In the genomic region with DNA sequence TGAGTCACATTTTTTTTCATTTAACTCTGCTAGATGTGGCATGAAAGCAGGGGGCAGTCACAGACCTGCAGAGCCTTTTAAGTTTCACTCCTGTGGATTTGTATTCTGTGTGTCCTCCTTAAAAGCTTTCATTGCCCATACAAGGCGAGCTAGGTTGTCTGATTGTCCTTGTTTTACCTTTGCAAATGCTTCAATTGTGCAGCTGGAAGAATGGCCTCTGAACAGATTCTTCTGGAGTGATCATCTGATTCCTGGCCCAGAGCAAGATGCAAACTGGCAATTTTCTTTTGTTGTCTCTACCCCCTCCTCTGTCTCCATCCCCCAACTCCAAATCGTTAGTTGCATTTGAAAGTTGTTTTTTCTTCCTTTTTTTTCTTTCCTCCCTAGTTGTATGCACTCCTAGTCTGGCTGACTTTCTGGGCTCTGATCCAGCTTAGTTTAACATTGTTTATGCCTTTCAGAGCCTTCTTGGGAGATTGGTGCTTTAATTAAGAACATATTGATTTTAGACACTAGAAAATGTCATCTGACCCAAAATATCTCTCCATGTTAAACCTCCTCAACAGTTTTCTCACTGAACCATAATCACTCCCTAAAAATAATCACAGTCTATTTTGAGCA, we compare ENCODE assay signal across 9 cellular contexts.
DNase-seq lines count a peak whose midpoint lies in the region; ATAC-seq and TF ChIP-seq lines count a peak whose summit lies in the region.
"Had no signal": no experiment of that assay in that cellular context is flagged by ENCODE, and none has a peak within 500 bp of the region (broad histone marks: within the 10 kb centered on the region; RNA-seq: fewer than 3 reads in every experiment).

No MANE protein-coding gene starts in this region.

- CTCF ChIA-PET in SK-N-SH (lab: Yijun Ruan, JAX) = interaction anchor here (1.7 to 4.0 kb wide), 4 partner anchors 18 to 505 kb away, joined by 4 to 29 read pairs (median 6); no protein-coding TSS in a partner anchor
- CTCF ChIA-PET in Caco-2 (lab: Charles Lee) = interaction anchor here (0.6 kb wide), 1 partner anchor 96 kb away, joined by 5 read pairs; no protein-coding TSS in a partner anchor

- peak overlapping the region; percentile 38; the same call in 1 of the 2 replicates for H3K4me2 ChIP-seq in SK-N-SH

- peaks cover 18% of the 10 kb centered on the region for H3F3A ChIP-seq in SK-N-SH (replicated peaks; ENCODE audit: insufficient read depth)

- peak overlapping the region in 1 of 2 experiments; percentile 7; a peak in 2 of 4 replicates for H3K4me3 ChIP-seq in SK-N-SH (ENCODE audit: low read depth in 2 of 2, low read length in 1 of 2)
- no peak overlapping the region for H3K4me3 ChIP-seq in right cardiac atrium (ENCODE audit: low read length)
- no peak overlapping the region for H3K4me3 ChIP-seq in stomach
- H3K4me3 ChIP-seq in Caco-2 (ENCODE audit: low read depth, low read length) = no peak overlapping the region

- intact Hi-C loops in right cardiac atrium (cut with DNase I) (no loop called here), stomach (cut with DNase I; ENCODE audit: low total_unique reads) (no loop called here), CD14-positive monocyte (cut with micrococcal nuclease) (no loop called here), Caco-2 (cut with micrococcal nuclease; ENCODE audit: unreplicated experiment) (no loop called here)

- BruUV-seq in Caco-2 (replicated peaks; lab: Mats Ljungman, UMichigan) = no TSS peak

- no peaks in the 10 kb centered on the region for H4K20me1 ChIP-seq in SK-N-SH (ENCODE audit: insufficient read depth)

- TF ChIP-seq POLR2A in stomach (IDR thresholded peaks at IDR 0.05) = no peak

- H3K27ac Mint-ChIP-seq in HFFc6 = no peak overlapping the region
- peak overlapping the region in 1 of 7 donors; percentile 41 for H3K27ac Mint-ChIP-seq in CD14-positive monocyte
- no peak overlapping the region for H3K27ac Mint-ChIP-seq in Caco-2 (ENCODE audit: unreplicated experiment)

- H3K36me3 Mint-ChIP-seq in HFFc6 (ENCODE audit: low read depth) = no peaks in the 10 kb centered on the region
- no peaks in the 10 kb centered on the region for H3K36me3 Mint-ChIP-seq in CD14-positive monocyte
- no peaks in the 10 kb centered on the region for H3K36me3 Mint-ChIP-seq in Caco-2 (ENCODE audit: insufficient read depth, unreplicated experiment)

- TF ChIP-seq CTCF in HFFc6 (IDR thresholded peaks at IDR 0.05) (0 out of 2 replicates have a peak, but pooled peaks have one; percentile 5), SK-N-SH (IDR thresholded peaks at IDR 0.05) (no peak), stomach (IDR thresholded peaks at IDR 0.05) (no peak), CD14-positive monocyte (IDR thresholded peaks at IDR 0.05) (no peak), Caco-2 (IDR thresholded peaks at IDR 0.05; ENCODE audit: insufficient read depth in 1 of 2, low read depth in 1 of 2, low read length in 1 of 2, severe bottlenecking in 1 of 2, unreplicated experiment in 1 of 2) (no peak)

- WGBS in SK-N-SH (ENCODE audit: low lambda C conversion rate) = 33% methylated on average over 2 of the region's 2 CpGs
- WGBS in right cardiac atrium = 33% methylated on average over 2 of the region's 2 CpGs
- WGBS in stomach, 5 donors = 7 to 25% (median 16%) methylated on average over 2 of the region's 2 CpGs

- H3K9ac ChIP-seq in SK-N-SH = no peak overlapping the region

- POLR2A ChIA-PET in SK-N-SH (lab: Yijun Ruan, JAX) = no interaction called here
- POLR2A ChIA-PET in Caco-2 (lab: Charles Lee) = no interaction called here

- H3K27me3 Mint-ChIP-seq in HFFc6 (ENCODE audit: insufficient read depth) (no peaks in the 10 kb centered on the region; the same call in 1 of the 2 replicates), CD14-positive monocyte (ENCODE audit: low read depth in 3 of 3) (peaks cover 0 to 1% (median 0%) of the 10 kb centered on the region in 3 donors), Caco-2 (ENCODE audit: insufficient read depth, unreplicated experiment) (no peaks in the 10 kb centered on the region)

- ATAC-seq in right cardiac atrium = peak in 1 of 2 donors; percentile 8
- ATAC-seq in HG02970 (IDR thresholded peaks at IDR 0.05; ENCODE audit: low FRiP score, unreplicated experiment) = no peak

- TF ChIP-seq EP300 in SK-N-SH (IDR thresholded peaks at IDR 0.05; ENCODE audit: borderline replicate concordance in 1 of 2, low read depth in 1 of 2, low read length in 1 of 2) (0 out of 4 replicates have a peak, but pooled peaks have one; percentile 11 to 16), stomach (IDR thresholded peaks at IDR 0.05) (no peak)

- no peaks in the 10 kb centered on the region for H3K27me3 ChIP-seq in SK-N-SH (ENCODE audit: insufficient read depth)
- no peaks in the 10 kb centered on the region for H3K27me3 ChIP-seq in right cardiac atrium (ENCODE audit: control insufficient read depth, insufficient read depth)
- H3K27me3 ChIP-seq in stomach = no peaks in the 10 kb centered on the region
- H3K27me3 ChIP-seq in Caco-2 (replicated peaks; ENCODE audit: control insufficient read depth, insufficient read depth, low read length) = no peaks in the 10 kb centered on the region

- TF ChIP-seq RAD21 in SK-N-SH (IDR thresholded peaks at IDR 0.05; ENCODE audit: low read length) = 0 out of 2 replicates have a peak, but pooled peaks have one; percentile 21

- no peaks in the 10 kb centered on the region for H3K79me2 ChIP-seq in SK-N-SH (ENCODE audit: insufficient read depth)

- no peaks in the 10 kb centered on the region for H3K36me3 ChIP-seq in SK-N-SH (replicated peaks in 1 of 2; ENCODE audit: control insufficient read depth in 1 of 2, insufficient read depth in 2 of 2, low read length in 1 of 2)
- no peaks in the 10 kb centered on the region for H3K36me3 ChIP-seq in stomach
- no peaks in the 10 kb centered on the region for H3K36me3 ChIP-seq in Caco-2 (ENCODE audit: control insufficient read depth, insufficient read depth, low read length)

- H3K27ac ChIP-seq in SK-N-SH (ENCODE audit: low read depth in 2 of 2, low read length in 1 of 2) (peak overlapping the region; percentile 75 to 94), right cardiac atrium (ENCODE audit: low read length) (peak overlapping the region; percentile 8), stomach (peak overlapping the region in 4 of 5 donors; percentile 11 to 61 (median 45))

- H3K9me2 ChIP-seq in SK-N-SH = no peaks in the 10 kb centered on the region

- no peak overlapping the region for H2AFZ ChIP-seq in SK-N-SH (ENCODE audit: low read depth)

- H3K9me3 Mint-ChIP-seq in HFFc6 (no peaks in the 10 kb centered on the region), CD14-positive monocyte (no peaks in the 10 kb centered on the region), Caco-2 (ENCODE audit: unreplicated experiment) (no peaks in the 10 kb centered on the region)

- H3K4me1 Mint-ChIP-seq in HFFc6 (ENCODE audit: low read depth) (peaks cover 48% of the 10 kb centered on the region), CD14-positive monocyte (peaks cover 9% of the 10 kb centered on the region), Caco-2 (ENCODE audit: low read depth, unreplicated experiment) (no peaks in the 10 kb centered on the region)

- H3K4me3 Mint-ChIP-seq in HFFc6 (0 out of 2 replicates have a peak overlapping the region, but pooled peaks have one; percentile 1), CD14-positive monocyte (no peak overlapping the region), Caco-2 (ENCODE audit: unreplicated experiment) (no peak overlapping the region)

- DNase-seq in HFFc6 (peak; percentile 54), SK-N-SH (peak; percentile 39), right cardiac atrium (no peak), stomach (no peak), CD14-positive monocyte (ENCODE audit: low spot score) (no peak), Caco-2 (no peak), T-helper 9 cell (no peak)
- DNase-seq: RPMI8226 had no signal

- H3K4me1 ChIP-seq in SK-N-SH (ENCODE audit: control insufficient read depth in 1 of 2, insufficient read depth in 2 of 2, low read depth in 1 of 2, low read length in 1 of 2) = peaks cover 31 to 47% of the 10 kb centered on the region in 2 experiments
- peaks cover 8% of the 10 kb centered on the region for H3K4me1 ChIP-seq in right cardiac atrium (ENCODE audit: control insufficient read depth, insufficient read depth, low read length)
- peaks cover 16 to 34% (median 25%) of the 10 kb centered on the region in 4 donors for H3K4me1 ChIP-seq in stomach
- H3K4me1 ChIP-seq in Caco-2 = peaks cover 5% of the 10 kb centered on the region; the same call in 1 of the 2 replicates

- H3K9me3 ChIP-seq in SK-N-SH (no peaks in the 10 kb centered on the region), right cardiac atrium (ENCODE audit: control insufficient read depth, low read length) (no peaks in the 10 kb centered on the region), stomach (no peaks in the 10 kb centered on the region), Caco-2 (no peaks in the 10 kb centered on the region)

TF ChIP-seq in SK-N-SH, 30 proteins besides CTCF, POLR2A, EP300 and RAD21:
- TF ChIP-seq TCF12 (IDR thresholded peaks at IDR 0.05) (peak; percentile 87), NFIC (IDR thresholded peaks at IDR 0.05; ENCODE audit: borderline replicate concordance) (peak; percentile 80), SIN3A (IDR thresholded peaks at IDR 0.05; ENCODE audit: borderline replicate concordance, low read depth, low read length) (no peak), JUND (IDR thresholded peaks at IDR 0.05) (peak; percentile 16; the same call in 1 of the 2 replicates)
- TF ChIP-seq, protein P1, sequence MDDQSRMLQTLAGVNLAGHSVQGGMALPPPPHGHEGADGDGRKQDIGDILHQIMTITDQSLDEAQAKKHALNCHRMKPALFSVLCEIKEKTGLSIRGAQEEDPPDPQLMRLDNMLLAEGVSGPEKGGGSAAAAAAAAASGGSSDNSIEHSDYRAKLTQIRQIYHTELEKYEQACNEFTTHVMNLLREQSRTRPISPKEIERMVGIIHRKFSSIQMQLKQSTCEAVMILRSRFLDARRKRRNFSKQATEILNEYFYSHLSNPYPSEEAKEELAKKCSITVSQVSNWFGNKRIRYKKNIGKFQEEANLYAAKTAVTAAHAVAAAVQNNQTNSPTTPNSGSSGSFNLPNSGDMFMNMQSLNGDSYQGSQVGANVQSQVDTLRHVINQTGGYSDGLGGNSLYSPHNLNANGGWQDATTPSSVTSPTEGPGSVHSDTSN (IDR thresholded peaks at IDR 0.05) = peak; percentile 53; the same call in 1 of the 2 replicates

Comparison
In these comparisons a context has a peak if more than half of its experiments do, and no peak if none do; other contexts are left out.
1. DNase-seq: peak in HFFc6 (single experiment) and SK-N-SH (single experiment); none in right cardiac atrium (0 of 3), stomach (single experiment), CD14-positive monocyte (single experiment), Caco-2 (0 of 2) and T-helper 9 cell (single experiment).
2. H3K27ac ChIP-seq: peak in every context shown above with its lines; median percentile 84 in SK-N-SH; 45 in stomach; 8 in right cardiac atrium.